In genomic region chr19:52048604-52049493, GRCh38 we compare ENCODE assay signal across 8 cellular contexts. TPM values are rescaled to one million over a fixed set of nuclear protein-coding genes. Genes with fewer than 3 reads are reported as not detected.
DNase-seq lines count a peak whose midpoint lies in the region; ATAC-seq and TF ChIP-seq lines count a peak whose summit lies in the region.

Gene ZNF432 (minus strand): TSS chr19:52048838. CDS start chr19:52046868, 1,970 bp downstream.

- H3K27ac Mint-ChIP-seq in immature natural killer cell: peak within 1 kb of the TSS; percentile 98 to 100 (median 99)

- TF ChIP-seq CTCF in 22Rv1 (IDR thresholded peaks at IDR 0.05): no peak

- H3K9me3 Mint-ChIP-seq in immature natural killer cell: peaks cover 11 to 32% (median 21%) of the 10 kb centered on the region in 6 donors

- peak within 1 kb of the TSS; percentile 95 to 99 (median 96) for H3K4me3 Mint-ChIP-seq in immature natural killer cell

- peaks cover 26 to 47% of the 10 kb centered on the region in 2 donors for H3K4me1 Mint-ChIP-seq in immature natural killer cell

- H3K27me3 Mint-ChIP-seq in immature natural killer cell (ENCODE audit: low read depth in 3 of 3): peaks cover 5 to 14% (median 12%) of the 10 kb centered on the region in 3 donors

- peak; percentile 89 for DNase-seq in NCI-H2171 treated with DMSO at 0.1 percent for 48 hours (lab: John Stamatoyannopoulos, UW)
- peak; percentile 57 to 70 (median 60) for DNase-seq in activated CD4-positive, CD25-positive, alpha-beta regulatory T cell (lab: John Stamatoyannopoulos, UW)
- DNase-seq in caudate nucleus (lab: John Stamatoyannopoulos, UW): peak; percentile 35 to 96 (median 88)
- DNase-seq in immature natural killer cell: peak; percentile 86 to 87 (median 86)
- DNase-seq in smooth muscle cell of the brain vasculature (ENCODE audit: low read depth, low spot score): peak; percentile 92

- H3K27ac ChIP-seq in 22Rv1 (peak within 1 kb of the TSS; percentile 69), caudate nucleus (ENCODE audit: low read depth, low read length) (peak within 1 kb of the TSS; percentile 96)

- peak; percentile 83 for ATAC-seq in GM18520 (IDR thresholded peaks at IDR 0.05; ENCODE audit: unreplicated experiment)
- peak; percentile 85 for ATAC-seq in HG03064 (IDR thresholded peaks at IDR 0.05; ENCODE audit: low read depth, unreplicated experiment)

- peaks cover 39 to 45% (median 39%) of the 10 kb centered on the region in 3 donors for H3K36me3 Mint-ChIP-seq in immature natural killer cell

RNA-seq across cellular contexts. Expression of gene ZNF432, which starts in this region (rescaled TPM):
- polyA plus RNA-seq in immature natural killer cell: 1 to 10 TPM in 2 of 3 donors, under 1 TPM in 1; 0.31 to 9.2 (median 3.6) TPM

Comparison
In these comparisons a context has a peak if more than half of its experiments do, and no peak if none do; other contexts are left out.
1. Peak in every context shown above with its lines: DNase-seq, ATAC-seq and H3K27ac ChIP-seq.